ENCODE assay signal across 19 cellular contexts in genomic region chr17:33115957-33116680, GRCh38.
"Had no signal": no experiment of that assay in that cellular context is flagged by ENCODE, and none has a peak within 500 bp of the region (broad histone marks: within the 10 kb centered on the region; RNA-seq: fewer than 3 reads in every experiment).

No MANE protein-coding gene starts in this region.

- DNase-seq: activated CD4-positive, alpha-beta T cell treated with anti-CD3 and anti-CD28 coated beads for 4 hours; activated CD4-positive, alpha-beta T cell treated with anti-CD3 and anti-CD28 coated beads, Interleukin-2, amount 50 U/mL, for 4 hours; activated effector memory CD4-positive, alpha-beta T cell treated with Interleukin-2 at 50 U/mL for 16 hours; activated naive CD4-positive, alpha-beta T cell treated with Interleukin-2 at 50 U/mL for 16 hours; activated T-cell treated with anti-CD3 and anti-CD28 coated beads for 4 hours; aorta; brain microvascular endothelial cell; hippocampal formation; left cardiac atrium; left ventricle myocardium superior; naive B cell; nephron progenitor cell; pancreas; right lobe of liver; stimulated activated CD4-positive, alpha-beta T cell treated with anti-CD3 and anti-CD28 coated beads, Interleukin-2, amount 100 ng/mL, for 48 hours; stimulated activated naive CD4-positive, alpha-beta T cell treated with Interleukin-2 at 50 U/mL for 16 hours; T-helper 9 cell; testis had no signal

- ATAC-seq: gastroesophageal sphincter, left ventricle myocardium superior, pancreas, right lobe of liver had no signal
